Comparison of ENCODE assay signal across 2 cellular contexts in genomic region chr7:119026391-119026790, GRCh38.
TF ChIP-seq lines count a peak whose summit lies in the region.

No MANE protein-coding gene starts in this region.

TF ChIP-seq in GM23338, 12 proteins besides CTCF, POLR2A, EP300 and RAD21 (continued from another document):
- TF ChIP-seq, protein P1, sequence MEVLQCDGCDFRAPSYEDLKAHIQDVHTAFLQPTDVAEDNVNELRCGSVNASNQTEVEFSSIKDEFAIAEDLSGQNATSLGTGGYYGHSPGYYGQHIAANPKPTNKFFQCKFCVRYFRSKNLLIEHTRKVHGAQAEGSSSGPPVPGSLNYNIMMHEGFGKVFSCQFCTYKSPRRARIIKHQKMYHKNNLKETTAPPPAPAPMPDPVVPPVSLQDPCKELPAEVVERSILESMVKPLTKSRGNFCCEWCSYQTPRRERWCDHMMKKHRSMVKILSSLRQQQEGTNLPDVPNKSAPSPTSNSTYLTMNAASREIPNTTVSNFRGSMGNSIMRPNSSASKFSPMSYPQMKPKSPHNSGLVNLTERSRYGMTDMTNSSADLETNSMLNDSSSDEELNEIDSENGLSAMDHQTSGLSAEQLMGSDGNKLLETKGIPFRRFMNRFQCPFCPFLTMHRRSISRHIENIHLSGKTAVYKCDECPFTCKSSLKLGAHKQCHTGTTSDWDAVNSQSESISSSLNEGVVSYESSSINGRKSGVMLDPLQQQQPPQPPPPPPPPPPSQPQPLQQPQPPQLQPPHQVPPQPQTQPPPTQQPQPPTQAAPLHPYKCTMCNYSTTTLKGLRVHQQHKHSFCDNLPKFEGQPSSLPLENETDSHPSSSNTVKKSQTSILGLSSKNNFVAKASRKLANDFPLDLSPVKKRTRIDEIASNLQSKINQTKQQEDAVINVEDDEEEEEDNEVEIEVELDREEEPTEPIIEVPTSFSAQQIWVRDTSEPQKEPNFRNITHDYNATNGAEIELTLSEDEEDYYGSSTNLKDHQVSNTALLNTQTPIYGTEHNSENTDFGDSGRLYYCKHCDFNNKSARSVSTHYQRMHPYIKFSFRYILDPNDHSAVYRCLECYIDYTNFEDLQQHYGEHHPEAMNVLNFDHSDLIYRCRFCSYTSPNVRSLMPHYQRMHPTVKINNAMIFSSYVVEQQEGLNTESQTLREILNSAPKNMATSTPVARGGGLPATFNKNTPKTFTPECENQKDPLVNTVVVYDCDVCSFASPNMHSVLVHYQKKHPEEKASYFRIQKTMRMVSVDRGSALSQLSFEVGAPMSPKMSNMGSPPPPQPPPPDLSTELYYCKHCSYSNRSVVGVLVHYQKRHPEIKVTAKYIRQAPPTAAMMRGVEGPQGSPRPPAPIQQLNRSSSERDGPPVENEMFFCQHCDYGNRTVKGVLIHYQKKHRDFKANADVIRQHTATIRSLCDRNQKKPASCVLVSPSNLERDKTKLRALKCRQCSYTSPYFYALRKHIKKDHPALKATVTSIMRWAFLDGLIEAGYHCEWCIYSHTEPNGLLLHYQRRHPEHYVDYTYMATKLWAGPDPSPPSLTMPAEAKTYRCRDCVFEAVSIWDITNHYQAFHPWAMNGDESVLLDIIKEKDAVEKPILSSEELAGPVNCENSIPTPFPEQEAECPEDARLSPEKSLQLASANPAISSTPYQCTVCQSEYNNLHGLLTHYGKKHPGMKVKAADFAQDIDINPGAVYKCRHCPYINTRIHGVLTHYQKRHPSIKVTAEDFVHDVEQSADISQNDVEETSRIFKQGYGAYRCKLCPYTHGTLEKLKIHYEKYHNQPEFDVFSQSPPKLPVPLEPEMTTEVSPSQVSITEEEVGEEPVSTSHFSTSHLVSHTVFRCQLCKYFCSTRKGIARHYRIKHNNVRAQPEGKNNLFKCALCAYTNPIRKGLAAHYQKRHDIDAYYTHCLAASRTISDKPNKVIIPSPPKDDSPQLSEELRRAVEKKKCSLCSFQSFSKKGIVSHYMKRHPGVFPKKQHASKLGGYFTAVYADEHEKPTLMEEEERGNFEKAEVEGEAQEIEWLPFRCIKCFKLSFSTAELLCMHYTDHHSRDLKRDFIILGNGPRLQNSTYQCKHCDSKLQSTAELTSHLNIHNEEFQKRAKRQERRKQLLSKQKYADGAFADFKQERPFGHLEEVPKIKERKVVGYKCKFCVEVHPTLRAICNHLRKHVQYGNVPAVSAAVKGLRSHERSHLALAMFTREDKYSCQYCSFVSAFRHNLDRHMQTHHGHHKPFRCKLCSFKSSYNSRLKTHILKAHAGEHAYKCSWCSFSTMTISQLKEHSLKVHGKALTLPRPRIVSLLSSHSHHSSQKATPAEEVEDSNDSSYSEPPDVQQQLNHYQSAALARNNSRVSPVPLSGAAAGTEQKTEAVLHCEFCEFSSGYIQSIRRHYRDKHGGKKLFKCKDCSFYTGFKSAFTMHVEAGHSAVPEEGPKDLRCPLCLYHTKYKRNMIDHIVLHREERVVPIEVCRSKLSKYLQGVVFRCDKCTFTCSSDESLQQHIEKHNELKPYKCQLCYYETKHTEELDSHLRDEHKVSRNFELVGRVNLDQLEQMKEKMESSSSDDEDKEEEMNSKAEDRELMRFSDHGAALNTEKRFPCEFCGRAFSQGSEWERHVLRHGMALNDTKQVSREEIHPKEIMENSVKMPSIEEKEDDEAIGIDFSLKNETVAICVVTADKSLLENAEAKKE (CRISPR knock-in tag; IDR thresholded peaks at IDR 0.05), result no peak
- no peak for TF ChIP-seq CREB1 (CRISPR knock-in tag; IDR thresholded peaks at IDR 0.05; ENCODE audit: low read depth)
- TF ChIP-seq, protein P2, sequence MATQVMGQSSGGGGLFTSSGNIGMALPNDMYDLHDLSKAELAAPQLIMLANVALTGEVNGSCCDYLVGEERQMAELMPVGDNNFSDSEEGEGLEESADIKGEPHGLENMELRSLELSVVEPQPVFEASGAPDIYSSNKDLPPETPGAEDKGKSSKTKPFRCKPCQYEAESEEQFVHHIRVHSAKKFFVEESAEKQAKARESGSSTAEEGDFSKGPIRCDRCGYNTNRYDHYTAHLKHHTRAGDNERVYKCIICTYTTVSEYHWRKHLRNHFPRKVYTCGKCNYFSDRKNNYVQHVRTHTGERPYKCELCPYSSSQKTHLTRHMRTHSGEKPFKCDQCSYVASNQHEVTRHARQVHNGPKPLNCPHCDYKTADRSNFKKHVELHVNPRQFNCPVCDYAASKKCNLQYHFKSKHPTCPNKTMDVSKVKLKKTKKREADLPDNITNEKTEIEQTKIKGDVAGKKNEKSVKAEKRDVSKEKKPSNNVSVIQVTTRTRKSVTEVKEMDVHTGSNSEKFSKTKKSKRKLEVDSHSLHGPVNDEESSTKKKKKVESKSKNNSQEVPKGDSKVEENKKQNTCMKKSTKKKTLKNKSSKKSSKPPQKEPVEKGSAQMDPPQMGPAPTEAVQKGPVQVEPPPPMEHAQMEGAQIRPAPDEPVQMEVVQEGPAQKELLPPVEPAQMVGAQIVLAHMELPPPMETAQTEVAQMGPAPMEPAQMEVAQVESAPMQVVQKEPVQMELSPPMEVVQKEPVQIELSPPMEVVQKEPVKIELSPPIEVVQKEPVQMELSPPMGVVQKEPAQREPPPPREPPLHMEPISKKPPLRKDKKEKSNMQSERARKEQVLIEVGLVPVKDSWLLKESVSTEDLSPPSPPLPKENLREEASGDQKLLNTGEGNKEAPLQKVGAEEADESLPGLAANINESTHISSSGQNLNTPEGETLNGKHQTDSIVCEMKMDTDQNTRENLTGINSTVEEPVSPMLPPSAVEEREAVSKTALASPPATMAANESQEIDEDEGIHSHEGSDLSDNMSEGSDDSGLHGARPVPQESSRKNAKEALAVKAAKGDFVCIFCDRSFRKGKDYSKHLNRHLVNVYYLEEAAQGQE (IDR thresholded peaks at IDR 0.05; ENCODE audit: unreplicated experiment), result no peak
- no peak for TF ChIP-seq ETS1 (IDR thresholded peaks at IDR 0.05)
- no peak for TF ChIP-seq STAT1 (IDR thresholded peaks at IDR 0.05; ENCODE audit: unreplicated experiment)
- no peak for TF ChIP-seq JUNB (IDR thresholded peaks at IDR 0.05; ENCODE audit: unreplicated experiment)
- no peak for TF ChIP-seq EZH2phosphoT487 (IDR thresholded peaks at IDR 0.05; ENCODE audit: unreplicated experiment)

TF ChIP-seq in SK-N-SH, 30 proteins besides CTCF, POLR2A, EP300 and RAD21 (continued from another document):
- TF ChIP-seq RXRA (IDR thresholded peaks at IDR 0.05; ENCODE audit: borderline replicate concordance, low read depth), result no peak
- no peak for TF ChIP-seq FOXM1 (IDR thresholded peaks at IDR 0.05; ENCODE audit: low read depth)
- no peak for TF ChIP-seq SMC3 (IDR thresholded peaks at IDR 0.05; ENCODE audit: low read depth, low read length)
- TF ChIP-seq MEF2A (IDR thresholded peaks at IDR 0.05; ENCODE audit: borderline replicate concordance, low read depth), result no peak
- TF ChIP-seq GABPA (IDR thresholded peaks at IDR 0.05; ENCODE audit: low read depth), result no peak
- TF ChIP-seq SIN3A (IDR thresholded peaks at IDR 0.05; ENCODE audit: borderline replicate concordance, low read depth, low read length), result no peak
- TF ChIP-seq, protein P3, sequence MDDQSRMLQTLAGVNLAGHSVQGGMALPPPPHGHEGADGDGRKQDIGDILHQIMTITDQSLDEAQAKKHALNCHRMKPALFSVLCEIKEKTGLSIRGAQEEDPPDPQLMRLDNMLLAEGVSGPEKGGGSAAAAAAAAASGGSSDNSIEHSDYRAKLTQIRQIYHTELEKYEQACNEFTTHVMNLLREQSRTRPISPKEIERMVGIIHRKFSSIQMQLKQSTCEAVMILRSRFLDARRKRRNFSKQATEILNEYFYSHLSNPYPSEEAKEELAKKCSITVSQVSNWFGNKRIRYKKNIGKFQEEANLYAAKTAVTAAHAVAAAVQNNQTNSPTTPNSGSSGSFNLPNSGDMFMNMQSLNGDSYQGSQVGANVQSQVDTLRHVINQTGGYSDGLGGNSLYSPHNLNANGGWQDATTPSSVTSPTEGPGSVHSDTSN (IDR thresholded peaks at IDR 0.05), result no peak
- no peak for TF ChIP-seq MXI1 (IDR thresholded peaks at IDR 0.05; ENCODE audit: low read depth, low read length)
- no peak for TF ChIP-seq JUND (IDR thresholded peaks at IDR 0.05)
